In genomic region chr13:96650301-96650886, GRCh38 we compare ENCODE assay signal across 9 cellular contexts.
DNase-seq lines count a peak whose midpoint lies in the region; ATAC-seq and TF ChIP-seq lines count a peak whose summit lies in the region.
"Had no signal": no experiment of that assay in that cellular context is flagged by ENCODE, and none has a peak within 500 bp of the region (broad histone marks: within the 10 kb centered on the region; RNA-seq: fewer than 3 reads in every experiment).

No MANE protein-coding gene starts in this region.

- in situ Hi-C loops in astrocyte of the spinal cord (cut with HindIII; ENCODE audit: low sequenced_read_pairs), result no loop called here

- ATAC-seq in GM19463 (IDR thresholded peaks at IDR 0.05; ENCODE audit: unreplicated experiment) (peak; percentile 82), HG03108 (IDR thresholded peaks at IDR 0.05; ENCODE audit: unreplicated experiment) (peak; percentile 88)

- no peak for TF ChIP-seq CTCF in astrocyte of the spinal cord (IDR thresholded peaks at IDR 0.05; ENCODE audit: low read depth, low read length)

- H3K4me3 ChIP-seq in astrocyte of the spinal cord (ENCODE audit: low read depth, low read length), result no peak overlapping the region
- H3K4me3 ChIP-seq: testis had no signal

- DNase-seq in astrocyte of the spinal cord (ENCODE audit: low read depth, low spot score) (peak; percentile 90), smooth muscle cell of the brain vasculature (ENCODE audit: low read depth, low spot score) (peak; percentile 23), NCI-H1417 treated with DMSO at 0.1 percent for 48 hours (lab: John Stamatoyannopoulos, UW) (no peak), COLO829 (ENCODE audit: low spot score) (no peak), MV-4-11 (lab: John Stamatoyannopoulos, UW) (no peak)
- DNase-seq in activated CD4-positive, alpha-beta T cell treated with anti-CD3 and anti-CD28 coated beads, Interleukin-2, amount 50 U/mL, for 4 hours, result no peak
- DNase-seq: testis had no signal

Comparison
In these comparisons a context has a peak if more than half of its experiments do, and no peak if none do; other contexts are left out.
1. DNase-seq: peak in astrocyte of the spinal cord (single experiment) and smooth muscle cell of the brain vasculature (single experiment); none in NCI-H1417 treated with DMSO at 0.1 percent for 48 hours (single experiment), COLO829 (single experiment), activated CD4-positive, alpha-beta T cell treated with anti-CD3 and anti-CD28 coated beads, Interleukin-2, amount 50 U/mL, for 4 hours (0 of 2) and MV-4-11 (single experiment).